8 cellular contexts compared by ENCODE assay signal in genomic region chr17:75666959-75667790, GRCh38. TPM values are rescaled to one million over a fixed set of nuclear protein-coding genes. Genes with fewer than 3 reads are reported as not detected.
DNase-seq lines count a peak whose midpoint lies in the region; ATAC-seq and TF ChIP-seq lines count a peak whose summit lies in the region.

TSS of gene RECQL5 (minus strand) at chr17:75667154. CDS start at chr17:75666557, 597 bp downstream.
TSS of gene SAP30BP (plus strand) at chr17:75667338. CDS start at chr17:75667373, 35 bp downstream.

- H3K56ac ChIP-seq in H9 (ENCODE audit: insufficient read length, low read depth, low read length), result peak within 1 kb of the TSS; percentile 9

- H3K4me3 Mint-ChIP-seq in H9 (peak within 1 kb of the TSS in 1 of 2 experiments; percentile 74; a peak in 2 of 5 replicates), natural killer cell (peak within 1 kb of the TSS; percentile 62)

- no peak within 1 kb of the TSS for H3K27ac ChIP-seq in H9 (ENCODE audit: insufficient read length, low read depth, low read length)
- peak within 1 kb of the TSS; percentile 47; the same call in 1 of the 2 replicates for H3K27ac ChIP-seq in MM.1S (ENCODE audit: low read length)

- H3K9me3 ChIP-seq in H9 (ENCODE audit: control insufficient read depth, low read depth, low read length) (no peaks in the 10 kb centered on the region), MM.1S (replicated peaks; ENCODE audit: insufficient read depth, low read length) (no peaks in the 10 kb centered on the region)

- no CpG with 5 or more reads among the region's 55 CpGs for WGBS in H9 (ENCODE audit: extremely low coverage, insufficient read length, low lambda C conversion rate)

- no peak within 1 kb of the TSS for H2AK5ac ChIP-seq in H9 (ENCODE audit: insufficient read length, low read length)

- peaks cover 3% of the 10 kb centered on the region for H3K79me1 ChIP-seq in H9 (ENCODE audit: insufficient read depth, low read depth, low read length, poor library complexity, severe bottlenecking)

- H4K20me1 ChIP-seq in H9 (ENCODE audit: control insufficient read depth, insufficient read depth, insufficient read length), result no peaks in the 10 kb centered on the region
- no peaks in the 10 kb centered on the region for H4K20me1 ChIP-seq in MM.1S (ENCODE audit: insufficient read depth, low read length)

- H4K91ac ChIP-seq in H9 (ENCODE audit: insufficient read length, low read depth, low read length), result peak within 1 kb of the TSS; percentile 82

- H3K4me3 ChIP-seq in MM.1S (ENCODE audit: low read length), result peak within 1 kb of the TSS; percentile 88
- peak within 1 kb of the TSS; percentile 87 for H3K4me3 ChIP-seq in fibroblast of pulmonary artery (replicated peaks; ENCODE audit: low read depth, low read length)

- peaks cover 8 to 9% of the 10 kb centered on the region in 2 experiments for H3K4me1 Mint-ChIP-seq in H9
- peaks cover 7 to 14% of the 10 kb centered on the region in 2 donors for H3K4me1 Mint-ChIP-seq in natural killer cell

- H4K5ac ChIP-seq in H9 (ENCODE audit: insufficient read length, low read depth, low read length), result peak within 1 kb of the TSS; percentile 95

- no peak within 1 kb of the TSS; the same call in 1 of the 2 replicates for H3K4ac ChIP-seq in H9 (ENCODE audit: low read depth, low read length)

- H3K23ac ChIP-seq in H9 (ENCODE audit: insufficient read length, low read depth, low read length), result peak within 1 kb of the TSS; percentile 73

- H3K27me3 ChIP-seq in H9 (ENCODE audit: insufficient read depth, low read length) (no peaks in the 10 kb centered on the region), MM.1S (replicated peaks; ENCODE audit: insufficient read depth, low read length) (no peaks in the 10 kb centered on the region)

- H3K4me2 ChIP-seq in H9 (ENCODE audit: insufficient read depth, insufficient read length, low read length), result peak within 1 kb of the TSS; percentile 94
- H3K4me2 ChIP-seq in MM.1S (ENCODE audit: low read depth, low read length), result peak within 1 kb of the TSS; percentile 85

- TF ChIP-seq CTCF in H9 (conservative IDR thresholded peaks at IDR 0.05), result no peak
- no peak for TF ChIP-seq CTCF in MM.1S (IDR thresholded peaks at IDR 0.05; ENCODE audit: low read length)
- TF ChIP-seq CTCF in fibroblast of pulmonary artery (IDR thresholded peaks at IDR 0.05; ENCODE audit: low read length, missing control alignments), result no peak
- TF ChIP-seq CTCF in natural killer cell (IDR thresholded peaks at IDR 0.05), result no peak

- H3K79me2 ChIP-seq in H9 (ENCODE audit: insufficient read depth, low read length), result peaks cover 17% of the 10 kb centered on the region; the same call in 1 of the 2 replicates
- peaks cover 67% of the 10 kb centered on the region for H3K79me2 ChIP-seq in MM.1S (ENCODE audit: low read length)

- H3K9me2 ChIP-seq in MM.1S (replicated peaks; ENCODE audit: insufficient read depth, low read length), result no peaks in the 10 kb centered on the region

- H3K4me1 ChIP-seq in H9 (ENCODE audit: insufficient read depth, low read length) (no peaks in the 10 kb centered on the region), MM.1S (ENCODE audit: low read length) (peaks cover 29% of the 10 kb centered on the region)

- H3K36me3 Mint-ChIP-seq in H9 (ENCODE audit: insufficient read depth in 1 of 3, low read depth in 3 of 3) (peaks cover 16 to 47% (median 47%) of the 10 kb centered on the region in 3 experiments; a peak in 6 of 7 replicates), natural killer cell (no peaks in the 10 kb centered on the region)

- peak within 1 kb of the TSS; percentile 97 for H3K18ac ChIP-seq in H9 (ENCODE audit: insufficient read length, low read depth, low read length)

- H2AFZ ChIP-seq in H9 (ENCODE audit: low read length) (no peak within 1 kb of the TSS), MM.1S (ENCODE audit: low read length) (peak within 1 kb of the TSS; percentile 66)

- no peak within 1 kb of the TSS for H2BK15ac ChIP-seq in H9 (ENCODE audit: low read depth, low read length)

- H3K9me3 Mint-ChIP-seq in H9 (no peaks in the 10 kb centered on the region), natural killer cell (no peaks in the 10 kb centered on the region)

- no peak within 1 kb of the TSS for H3T11ph ChIP-seq in H9 (ENCODE audit: low read length)

- no peak within 1 kb of the TSS; a peak in 1 of 7 replicates for H3K27ac Mint-ChIP-seq in H9
- no peak within 1 kb of the TSS for H3K27ac Mint-ChIP-seq in natural killer cell

- peak within 1 kb of the TSS; percentile 95 for H2BK120ac ChIP-seq in H9 (ENCODE audit: low read depth, low read length, poor library complexity, severe bottlenecking)

- peak; percentile 99 to 100 (median 100) for ATAC-seq in natural killer cell

- H3K9ac ChIP-seq in H9 (ENCODE audit: extremely low read depth, insufficient read length, low read length) (peak within 1 kb of the TSS; percentile 99), MM.1S (ENCODE audit: low read length) (peak within 1 kb of the TSS; percentile 84)

- H2BK12ac ChIP-seq in H9 (ENCODE audit: insufficient read length, low read depth, low read length), result peak within 1 kb of the TSS; percentile 56

- H2BK20ac ChIP-seq in H9 (ENCODE audit: low read depth, low read length, poor library complexity, severe bottlenecking), result no peak within 1 kb of the TSS

- H3F3A ChIP-seq in MM.1S (ENCODE audit: insufficient read depth, low read length), result peaks cover 17% of the 10 kb centered on the region; the same call in 1 of the 2 replicates

- no peak within 1 kb of the TSS for H4K8ac ChIP-seq in H9 (replicated peaks; ENCODE audit: insufficient read length, low read depth, low read length)

- peak within 1 kb of the TSS; percentile 85 for H2BK5ac ChIP-seq in H9 (ENCODE audit: insufficient read length, low read length)

- peaks cover 4% of the 10 kb centered on the region for H3K23me2 ChIP-seq in H9 (ENCODE audit: insufficient read length, low read depth, low read length, poor library complexity, severe bottlenecking)

- H3K27me3 Mint-ChIP-seq in H9 (ENCODE audit: low read depth) (no peaks in the 10 kb centered on the region), natural killer cell (ENCODE audit: low read depth in 2 of 2) (no peaks in the 10 kb centered on the region)

- DNase-seq in ELF-1 (ENCODE audit: low read depth, low spot score), result peak; percentile 99
- DNase-seq in H9, result peak; percentile 99
- peak; percentile 98 for DNase-seq in MM.1S
- peak; percentile 98 for DNase-seq in SHP77 treated with DMSO at 0.1 percent for 48 hours (lab: John Stamatoyannopoulos, UW)
- peak; percentile 97 for DNase-seq in activated effector memory CD4-positive, alpha-beta T cell treated with Interleukin-2 at 50 U/mL for 16 hours
- peak; percentile 99 for DNase-seq in fibroblast of pulmonary artery (ENCODE audit: low read depth)
- peak; percentile 94 for DNase-seq in natural killer cell
- peak; percentile 98 for DNase-seq in stimulated activated naive CD4-positive, alpha-beta T cell treated with Interleukin-2 at 50 U/mL for 16 hours (lab: John Stamatoyannopoulos, UW)

- intact Hi-C loops in natural killer cell (cut with micrococcal nuclease), result no loop called here

- H3K14ac ChIP-seq in H9 (ENCODE audit: insufficient read depth, low read length), result peak within 1 kb of the TSS; percentile 95

- peaks cover 12% of the 10 kb centered on the region for H3K36me3 ChIP-seq in MM.1S (replicated peaks; ENCODE audit: insufficient read depth, low read length)

RNA-seq across cellular contexts. Expression of gene RECQL5, which starts in this region (rescaled TPM):
- total RNA-seq in H9 (2021) (40.0 and 40.1 TPM in 2 replicates), natural killer cell (10 to 100 TPM; 33.4 to 39.1 (median 34.3) TPM)

RNA-seq across cellular contexts. Expression of gene SAP30BP, which starts in this region (rescaled TPM):
- 82.6 and 89.7 TPM in 2 replicates for total RNA-seq in H9 (2021)
- 100 to 1,000 TPM; 234 to 246 (median 240) TPM for total RNA-seq in natural killer cell
